In the genomic region with DNA sequence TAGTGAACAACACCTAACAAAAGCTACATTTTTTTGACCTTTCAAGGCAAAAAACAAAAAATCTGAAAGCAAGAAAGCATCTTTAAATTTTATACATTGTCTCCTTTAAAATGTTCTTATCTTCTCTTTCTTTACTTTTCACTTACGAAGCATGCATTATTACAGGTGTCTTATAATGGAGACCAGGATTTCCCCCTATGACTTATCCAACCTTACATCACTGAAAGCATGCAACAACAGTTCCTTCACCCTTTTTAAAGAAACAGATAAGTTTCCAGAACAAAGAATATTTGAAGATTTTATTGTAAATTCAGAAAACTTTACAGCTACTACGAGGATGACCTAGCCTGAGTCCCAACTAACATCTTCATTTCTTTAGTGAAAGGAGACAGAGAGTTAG, we compare ENCODE assay signal across 30 cellular contexts.
DNase-seq lines count a peak whose midpoint lies in the region; ATAC-seq, FAIRE-seq and TF ChIP-seq lines count a peak whose summit lies in the region.
"Had no signal": no experiment of that assay in that cellular context is flagged by ENCODE, and none has a peak within 500 bp of the region (broad histone marks: within the 10 kb centered on the region; RNA-seq: fewer than 3 reads in every experiment).

No MANE protein-coding gene starts in this region.

- peak in 1 of 2 experiments; percentile 18 for DNase-seq in A549 (ENCODE audit: low read depth in 1 of 2, low spot score in 1 of 2)
- DNase-seq in choroid plexus epithelial cell (ENCODE audit: low read depth): peak; percentile 54
- DNase-seq in COLO668 (lab: John Stamatoyannopoulos, UW; ENCODE audit: unreplicated experiment): no peak
- no peak for DNase-seq in vagina (ENCODE audit: extremely low spot score in 2 of 2)
- DNase-seq in activated T-cell treated with anti-CD3 and anti-CD28 coated beads, Interleukin-2, amount 50 U/mL, for 48 hours: no peak
- DNase-seq: ACHN; activated CD4-positive, alpha-beta T cell treated with anti-CD3 and anti-CD28 coated beads for 4 hours; activated naive CD4-positive, alpha-beta T cell treated with Interleukin-2 at 50 U/mL for 16 hours; activated T-cell treated with anti-CD3 and anti-CD28 coated beads, Interleukin-2, amount 50 U/mL, for 24 hours; adrenal gland; colonic mucosa; COR-L47; endodermal cell; lower lobe of right lung; MM.1S; NCI-H1417 treated with DMSO at 0.1 percent for 48 hours; NCI-H2107; nephron progenitor cell; ovary; spleen; stimulated activated CD4-positive, alpha-beta T cell treated with anti-CD3 and anti-CD28 coated beads, Interleukin-2, amount 100 ng/mL, for 48 hours; T-helper 1 cell; testis had no signal

- H3K4me2 ChIP-seq in A549 (no peak overlapping the region), KMS-11 (peak overlapping the region; percentile 23)
- H3K4me2 ChIP-seq: BLaER1 had no signal

- no peak for TF ChIP-seq POLR2A in A549 (IDR thresholded peaks at IDR 0.05; ENCODE audit: low read length)
- no peak for TF ChIP-seq POLR2A in vagina (IDR thresholded peaks at IDR 0.05)

- intact Hi-C loops in vagina (cut with DNase I): no loop called here

- 10% methylated on average over 2 of the region's 2 CpGs for WGBS in A549 (ENCODE audit: missing lambda C conversion rate)

- H3K36me3 ChIP-seq in KMS-11 (ENCODE audit: insufficient read depth): no peaks in the 10 kb centered on the region
- no peaks in the 10 kb centered on the region for H3K36me3 ChIP-seq in vagina
- H3K36me3 ChIP-seq: adrenal gland, BLaER1, breast epithelium, colonic mucosa, HAP-1, lower lobe of right lung, ovary, spleen had no signal

- CTCF ChIA-PET in A549 (lab: Yijun Ruan, JAX): interaction anchor here (0.9 kb wide), 2 partner anchors 105 to 1717 kb away, joined by 3 read pairs; no protein-coding TSS in a partner anchor

- no peak overlapping the region for H2AFZ ChIP-seq in KMS-11 (ENCODE audit: low read depth)

- TF ChIP-seq EP300 in A549 (IDR thresholded peaks at IDR 0.05): no peak

- H3K27me3 ChIP-seq in KMS-11 (ENCODE audit: insufficient read depth, low read depth) (no peaks in the 10 kb centered on the region), vagina (no peaks in the 10 kb centered on the region)
- H3K27me3 ChIP-seq: adrenal gland, BLaER1, breast epithelium, colonic mucosa, ovary, spleen, testis had no signal

- no peak for FAIRE-seq in A549 (lab: Jason Lieb, UNC)

- POLR2A ChIA-PET in A549 (lab: Yijun Ruan, JAX): interaction anchor here (0.6 kb wide), 1 partner anchor 1092 kb away, joined by 6 read pairs; no protein-coding TSS in a partner anchor

- H3K4me1 ChIP-seq in A549 (no peaks in the 10 kb centered on the region; the same call in 2 of the 3 replicates), KMS-11 (ENCODE audit: low read depth, poor library complexity, severe bottlenecking) (peaks cover 15% of the 10 kb centered on the region), vagina (peaks cover 5% of the 10 kb centered on the region)
- H3K4me1 ChIP-seq: BLaER1, breast epithelium, colonic mucosa, HAP-1, lower lobe of right lung had no signal

- ATAC-seq in A549: no peak
- ATAC-seq in GM19025 (IDR thresholded peaks at IDR 0.05; ENCODE audit: low read depth, unreplicated experiment): peak; percentile 39
- ATAC-seq in HG03045 (IDR thresholded peaks at IDR 0.05; ENCODE audit: unreplicated experiment): no peak
- ATAC-seq: lower lobe of right lung; stimulated activated effector memory CD8-positive, alpha-beta T cell treated with anti-CD3 and anti-CD28 coated beads, Interleukin-12 subunit alpha, Interleukin-12 subunit beta, amount 100 ng/mL, for 72 hours had no signal

- H4K20me1 ChIP-seq in KMS-11 (ENCODE audit: insufficient read depth): no peaks in the 10 kb centered on the region
- H4K20me1 ChIP-seq: BLaER1 had no signal

- no peak overlapping the region for H3K9ac ChIP-seq in KMS-11
- H3K9ac ChIP-seq: BLaER1 had no signal

- H3K27ac ChIP-seq in A549 (no peak overlapping the region), KMS-11 (no peak overlapping the region; the same call in 1 of the 2 replicates), vagina (no peak overlapping the region)
- H3K27ac ChIP-seq: adrenal gland, BLaER1, breast epithelium, colonic mucosa, lower lobe of right lung, ovary, spleen had no signal

- no peak for TF ChIP-seq RAD21 in A549 (conservative IDR thresholded peaks at IDR 0.05 in 1 of 2, IDR thresholded peaks at IDR 0.05 in 1 of 2)

- H3K79me2 ChIP-seq in KMS-11 (ENCODE audit: insufficient read depth, low read depth): no peaks in the 10 kb centered on the region

- H3K9me3 ChIP-seq in A549: no peaks in the 10 kb centered on the region
- no peaks in the 10 kb centered on the region for H3K9me3 ChIP-seq in vagina
- H3K9me3 ChIP-seq: adrenal gland, BLaER1, breast epithelium, colonic mucosa, HAP-1, lower lobe of right lung, ovary, spleen, testis had no signal

- TF ChIP-seq CTCF in A549 (IDR thresholded peaks at IDR 0.05) (no peak), KMS-11 (conservative IDR thresholded peaks at IDR 0.05; ENCODE audit: low read depth, low read length) (no peak), choroid plexus epithelial cell (conservative IDR thresholded peaks at IDR 0.05; ENCODE audit: low read depth, low read length) (no peak), vagina (IDR thresholded peaks at IDR 0.05) (no peak)

- H3K4me3 ChIP-seq in A549: no peak overlapping the region
- no peak overlapping the region for H3K4me3 ChIP-seq in KMS-11 (IDR thresholded peaks at IDR 0.05; ENCODE audit: insufficient read depth, low read depth, low read length)
- H3K4me3 ChIP-seq in choroid plexus epithelial cell (ENCODE audit: low read depth, low read length): no peak overlapping the region
- H3K4me3 ChIP-seq in vagina: no peak overlapping the region
- H3K4me3 ChIP-seq: adrenal gland, BLaER1, breast epithelium, colonic mucosa, HAP-1, lower lobe of right lung, ovary, spleen, testis had no signal

TF ChIP-seq in A549, 52 proteins besides CTCF, POLR2A, EP300 and RAD21:
- TF ChIP-seq HOXB5 (CRISPR knock-in tag; IDR thresholded peaks at IDR 0.05): no peak
- no peak for TF ChIP-seq FOSL2 (IDR thresholded peaks at IDR 0.05)
- TF ChIP-seq FOSL2 (CRISPR knock-in tag; IDR thresholded peaks at IDR 0.05): peak; percentile 73
- no peak for TF ChIP-seq NR3C1 (IDR thresholded peaks at IDR 0.05)
